In the genomic region with DNA sequence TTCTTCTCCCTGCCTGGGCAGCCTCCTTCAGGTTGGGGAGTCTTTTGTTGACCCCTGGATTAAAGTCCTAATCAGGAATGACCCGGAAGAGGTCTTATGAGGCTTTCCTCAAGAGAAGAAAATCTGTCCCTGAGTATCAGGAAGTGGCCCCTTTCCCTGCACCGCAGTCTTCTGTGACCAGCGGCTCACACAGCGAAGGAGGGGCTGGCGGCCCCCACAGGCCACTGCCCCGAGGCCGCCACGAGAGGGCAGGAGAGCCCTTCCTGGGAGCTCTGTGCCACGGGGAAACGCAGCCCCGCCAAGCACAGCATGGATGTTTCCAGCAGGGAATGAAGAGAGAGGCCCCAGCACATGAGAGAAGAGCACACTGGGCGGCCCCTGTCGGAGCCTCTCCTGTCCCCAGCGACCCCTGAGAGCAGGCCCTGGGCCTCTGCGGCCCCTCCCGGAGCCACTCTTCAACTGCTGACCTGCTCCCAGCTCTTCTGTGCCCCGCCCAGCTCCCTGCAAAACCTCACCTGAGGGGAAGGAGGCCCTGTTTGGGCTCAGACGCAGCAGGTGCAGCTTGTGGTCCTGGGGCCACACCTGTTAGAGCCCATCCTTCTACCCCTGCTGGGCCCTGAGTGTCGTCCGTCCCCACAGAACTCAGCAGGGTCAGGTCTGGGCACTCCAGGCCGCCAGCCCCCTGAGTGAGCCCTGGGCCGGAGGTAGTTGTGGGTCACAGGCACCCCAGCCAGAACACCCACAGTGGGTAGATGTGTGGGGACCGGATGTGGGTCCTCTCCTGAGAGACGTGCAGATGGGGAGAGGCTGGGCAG, we compare ENCODE assay signal across 1 cellular context.
TF ChIP-seq lines count a peak whose summit lies in the region.

No MANE protein-coding gene starts in this region.

TF ChIP-seq in HepG2, 621 proteins besides CTCF, POLR2A, EP300 and RAD21 (continued from another document and continues in another):
- TF ChIP-seq, protein P1, sequence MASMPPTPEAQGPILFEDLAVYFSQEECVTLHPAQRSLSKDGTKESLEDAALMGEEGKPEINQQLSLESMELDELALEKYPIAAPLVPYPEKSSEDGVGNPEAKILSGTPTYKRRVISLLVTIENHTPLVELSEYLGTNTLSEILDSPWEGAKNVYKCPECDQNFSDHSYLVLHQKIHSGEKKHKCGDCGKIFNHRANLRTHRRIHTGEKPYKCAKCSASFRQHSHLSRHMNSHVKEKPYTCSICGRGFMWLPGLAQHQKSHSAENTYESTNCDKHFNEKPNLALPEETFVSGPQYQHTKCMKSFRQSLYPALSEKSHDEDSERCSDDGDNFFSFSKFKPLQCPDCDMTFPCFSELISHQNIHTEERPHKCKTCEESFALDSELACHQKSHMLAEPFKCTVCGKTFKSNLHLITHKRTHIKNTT (CRISPR knock-in tag; IDR thresholded peaks at IDR 0.05): no peak
- peak; percentile 13; the same call in 1 of the 2 replicates for TF ChIP-seq NR2F2 (IDR thresholded peaks at IDR 0.05; ENCODE audit: borderline replicate concordance, low read depth)
- TF ChIP-seq ESRRA (CRISPR knock-in tag; IDR thresholded peaks at IDR 0.05; ENCODE audit: low read depth): no peak; the same call in 1 of the 2 replicates
- TF ChIP-seq, protein P2, sequence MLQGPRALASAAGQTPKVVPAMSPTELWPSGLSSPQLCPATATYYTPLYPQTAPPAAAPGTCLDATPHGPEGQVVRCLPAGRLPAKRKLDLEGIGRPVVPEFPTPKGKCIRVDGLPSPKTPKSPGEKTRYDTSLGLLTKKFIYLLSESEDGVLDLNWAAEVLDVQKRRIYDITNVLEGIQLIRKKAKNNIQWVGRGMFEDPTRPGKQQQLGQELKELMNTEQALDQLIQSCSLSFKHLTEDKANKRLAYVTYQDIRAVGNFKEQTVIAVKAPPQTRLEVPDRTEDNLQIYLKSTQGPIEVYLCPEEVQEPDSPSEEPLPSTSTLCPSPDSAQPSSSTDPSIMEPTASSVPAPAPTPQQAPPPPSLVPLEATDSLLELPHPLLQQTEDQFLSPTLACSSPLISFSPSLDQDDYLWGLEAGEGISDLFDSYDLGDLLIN (CRISPR knock-in tag; IDR thresholded peaks at IDR 0.05; ENCODE audit: borderline replicate concordance): no peak
- TF ChIP-seq, protein P3, sequence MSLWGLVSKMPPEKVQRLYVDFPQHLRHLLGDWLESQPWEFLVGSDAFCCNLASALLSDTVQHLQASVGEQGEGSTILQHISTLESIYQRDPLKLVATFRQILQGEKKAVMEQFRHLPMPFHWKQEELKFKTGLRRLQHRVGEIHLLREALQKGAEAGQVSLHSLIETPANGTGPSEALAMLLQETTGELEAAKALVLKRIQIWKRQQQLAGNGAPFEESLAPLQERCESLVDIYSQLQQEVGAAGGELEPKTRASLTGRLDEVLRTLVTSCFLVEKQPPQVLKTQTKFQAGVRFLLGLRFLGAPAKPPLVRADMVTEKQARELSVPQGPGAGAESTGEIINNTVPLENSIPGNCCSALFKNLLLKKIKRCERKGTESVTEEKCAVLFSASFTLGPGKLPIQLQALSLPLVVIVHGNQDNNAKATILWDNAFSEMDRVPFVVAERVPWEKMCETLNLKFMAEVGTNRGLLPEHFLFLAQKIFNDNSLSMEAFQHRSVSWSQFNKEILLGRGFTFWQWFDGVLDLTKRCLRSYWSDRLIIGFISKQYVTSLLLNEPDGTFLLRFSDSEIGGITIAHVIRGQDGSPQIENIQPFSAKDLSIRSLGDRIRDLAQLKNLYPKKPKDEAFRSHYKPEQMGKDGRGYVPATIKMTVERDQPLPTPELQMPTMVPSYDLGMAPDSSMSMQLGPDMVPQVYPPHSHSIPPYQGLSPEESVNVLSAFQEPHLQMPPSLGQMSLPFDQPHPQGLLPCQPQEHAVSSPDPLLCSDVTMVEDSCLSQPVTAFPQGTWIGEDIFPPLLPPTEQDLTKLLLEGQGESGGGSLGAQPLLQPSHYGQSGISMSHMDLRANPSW (CRISPR knock-in tag; IDR thresholded peaks at IDR 0.05; ENCODE audit: borderline replicate concordance): no peak
- TF ChIP-seq SRF (IDR thresholded peaks at IDR 0.05; ENCODE audit: low read depth, low read length): no peak
- TF ChIP-seq ZNF788 (CRISPR knock-in tag; IDR thresholded peaks at IDR 0.05; ENCODE audit: borderline replicate concordance): no peak
- no peak for TF ChIP-seq ZBTB1 (CRISPR knock-in tag; IDR thresholded peaks at IDR 0.05; ENCODE audit: borderline replicate concordance)
- TF ChIP-seq, protein P4, sequence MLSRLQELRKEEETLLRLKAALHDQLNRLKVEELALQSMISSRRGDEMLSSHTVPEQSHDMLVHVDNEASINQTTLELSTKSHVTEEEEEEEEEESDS (CRISPR knock-in tag; IDR thresholded peaks at IDR 0.05; ENCODE audit: borderline replicate concordance): no peak
- TF ChIP-seq, protein P5, sequence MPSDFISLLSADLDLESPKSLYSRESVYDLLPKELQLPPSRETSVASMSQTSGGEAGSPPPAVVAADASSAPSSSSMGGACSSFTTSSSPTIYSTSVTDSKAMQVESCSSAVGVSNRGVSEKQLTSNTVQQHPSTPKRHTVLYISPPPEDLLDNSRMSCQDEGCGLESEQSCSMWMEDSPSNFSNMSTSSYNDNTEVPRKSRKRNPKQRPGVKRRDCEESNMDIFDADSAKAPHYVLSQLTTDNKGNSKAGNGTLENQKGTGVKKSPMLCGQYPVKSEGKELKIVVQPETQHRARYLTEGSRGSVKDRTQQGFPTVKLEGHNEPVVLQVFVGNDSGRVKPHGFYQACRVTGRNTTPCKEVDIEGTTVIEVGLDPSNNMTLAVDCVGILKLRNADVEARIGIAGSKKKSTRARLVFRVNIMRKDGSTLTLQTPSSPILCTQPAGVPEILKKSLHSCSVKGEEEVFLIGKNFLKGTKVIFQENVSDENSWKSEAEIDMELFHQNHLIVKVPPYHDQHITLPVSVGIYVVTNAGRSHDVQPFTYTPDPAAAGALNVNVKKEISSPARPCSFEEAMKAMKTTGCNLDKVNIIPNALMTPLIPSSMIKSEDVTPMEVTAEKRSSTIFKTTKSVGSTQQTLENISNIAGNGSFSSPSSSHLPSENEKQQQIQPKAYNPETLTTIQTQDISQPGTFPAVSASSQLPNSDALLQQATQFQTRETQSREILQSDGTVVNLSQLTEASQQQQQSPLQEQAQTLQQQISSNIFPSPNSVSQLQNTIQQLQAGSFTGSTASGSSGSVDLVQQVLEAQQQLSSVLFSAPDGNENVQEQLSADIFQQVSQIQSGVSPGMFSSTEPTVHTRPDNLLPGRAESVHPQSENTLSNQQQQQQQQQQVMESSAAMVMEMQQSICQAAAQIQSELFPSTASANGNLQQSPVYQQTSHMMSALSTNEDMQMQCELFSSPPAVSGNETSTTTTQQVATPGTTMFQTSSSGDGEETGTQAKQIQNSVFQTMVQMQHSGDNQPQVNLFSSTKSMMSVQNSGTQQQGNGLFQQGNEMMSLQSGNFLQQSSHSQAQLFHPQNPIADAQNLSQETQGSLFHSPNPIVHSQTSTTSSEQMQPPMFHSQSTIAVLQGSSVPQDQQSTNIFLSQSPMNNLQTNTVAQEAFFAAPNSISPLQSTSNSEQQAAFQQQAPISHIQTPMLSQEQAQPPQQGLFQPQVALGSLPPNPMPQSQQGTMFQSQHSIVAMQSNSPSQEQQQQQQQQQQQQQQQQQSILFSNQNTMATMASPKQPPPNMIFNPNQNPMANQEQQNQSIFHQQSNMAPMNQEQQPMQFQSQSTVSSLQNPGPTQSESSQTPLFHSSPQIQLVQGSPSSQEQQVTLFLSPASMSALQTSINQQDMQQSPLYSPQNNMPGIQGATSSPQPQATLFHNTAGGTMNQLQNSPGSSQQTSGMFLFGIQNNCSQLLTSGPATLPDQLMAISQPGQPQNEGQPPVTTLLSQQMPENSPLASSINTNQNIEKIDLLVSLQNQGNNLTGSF (CRISPR knock-in tag; IDR thresholded peaks at IDR 0.05): no peak
- TF ChIP-seq ZNF766 (CRISPR knock-in tag; IDR thresholded peaks at IDR 0.05; ENCODE audit: borderline replicate concordance): no peak
- no peak for TF ChIP-seq ZNF546 (CRISPR knock-in tag; conservative IDR thresholded peaks at IDR 0.05)
- no peak for TF ChIP-seq NFRKB (IDR thresholded peaks at IDR 0.05)
- TF ChIP-seq, protein P6, sequence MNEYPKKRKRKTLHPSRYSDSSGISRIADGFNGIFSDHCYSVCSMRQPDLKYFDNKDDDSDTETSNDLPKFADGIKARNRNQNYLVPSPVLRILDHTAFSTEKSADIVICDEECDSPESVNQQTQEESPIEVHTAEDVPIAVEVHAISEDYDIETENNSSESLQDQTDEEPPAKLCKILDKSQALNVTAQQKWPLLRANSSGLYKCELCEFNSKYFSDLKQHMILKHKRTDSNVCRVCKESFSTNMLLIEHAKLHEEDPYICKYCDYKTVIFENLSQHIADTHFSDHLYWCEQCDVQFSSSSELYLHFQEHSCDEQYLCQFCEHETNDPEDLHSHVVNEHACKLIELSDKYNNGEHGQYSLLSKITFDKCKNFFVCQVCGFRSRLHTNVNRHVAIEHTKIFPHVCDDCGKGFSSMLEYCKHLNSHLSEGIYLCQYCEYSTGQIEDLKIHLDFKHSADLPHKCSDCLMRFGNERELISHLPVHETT (CRISPR knock-in tag; conservative IDR thresholded peaks at IDR 0.05): no peak
- TF ChIP-seq, protein P7, sequence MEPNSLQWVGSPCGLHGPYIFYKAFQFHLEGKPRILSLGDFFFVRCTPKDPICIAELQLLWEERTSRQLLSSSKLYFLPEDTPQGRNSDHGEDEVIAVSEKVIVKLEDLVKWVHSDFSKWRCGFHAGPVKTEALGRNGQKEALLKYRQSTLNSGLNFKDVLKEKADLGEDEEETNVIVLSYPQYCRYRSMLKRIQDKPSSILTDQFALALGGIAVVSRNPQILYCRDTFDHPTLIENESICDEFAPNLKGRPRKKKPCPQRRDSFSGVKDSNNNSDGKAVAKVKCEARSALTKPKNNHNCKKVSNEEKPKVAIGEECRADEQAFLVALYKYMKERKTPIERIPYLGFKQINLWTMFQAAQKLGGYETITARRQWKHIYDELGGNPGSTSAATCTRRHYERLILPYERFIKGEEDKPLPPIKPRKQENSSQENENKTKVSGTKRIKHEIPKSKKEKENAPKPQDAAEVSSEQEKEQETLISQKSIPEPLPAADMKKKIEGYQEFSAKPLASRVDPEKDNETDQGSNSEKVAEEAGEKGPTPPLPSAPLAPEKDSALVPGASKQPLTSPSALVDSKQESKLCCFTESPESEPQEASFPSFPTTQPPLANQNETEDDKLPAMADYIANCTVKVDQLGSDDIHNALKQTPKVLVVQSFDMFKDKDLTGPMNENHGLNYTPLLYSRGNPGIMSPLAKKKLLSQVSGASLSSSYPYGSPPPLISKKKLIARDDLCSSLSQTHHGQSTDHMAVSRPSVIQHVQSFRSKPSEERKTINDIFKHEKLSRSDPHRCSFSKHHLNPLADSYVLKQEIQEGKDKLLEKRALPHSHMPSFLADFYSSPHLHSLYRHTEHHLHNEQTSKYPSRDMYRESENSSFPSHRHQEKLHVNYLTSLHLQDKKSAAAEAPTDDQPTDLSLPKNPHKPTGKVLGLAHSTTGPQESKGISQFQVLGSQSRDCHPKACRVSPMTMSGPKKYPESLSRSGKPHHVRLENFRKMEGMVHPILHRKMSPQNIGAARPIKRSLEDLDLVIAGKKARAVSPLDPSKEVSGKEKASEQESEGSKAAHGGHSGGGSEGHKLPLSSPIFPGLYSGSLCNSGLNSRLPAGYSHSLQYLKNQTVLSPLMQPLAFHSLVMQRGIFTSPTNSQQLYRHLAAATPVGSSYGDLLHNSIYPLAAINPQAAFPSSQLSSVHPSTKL (CRISPR knock-in tag; IDR thresholded peaks at IDR 0.05): no peak; the same call in 1 of the 2 replicates
- no peak for TF ChIP-seq HNRNPL (IDR thresholded peaks at IDR 0.05; ENCODE audit: low read depth, low read length)
- TF ChIP-seq GLI4 (CRISPR knock-in tag; IDR thresholded peaks at IDR 0.05; ENCODE audit: borderline replicate concordance): peak; percentile 44; the same call in 1 of the 2 replicates
- TF ChIP-seq, protein P8, sequence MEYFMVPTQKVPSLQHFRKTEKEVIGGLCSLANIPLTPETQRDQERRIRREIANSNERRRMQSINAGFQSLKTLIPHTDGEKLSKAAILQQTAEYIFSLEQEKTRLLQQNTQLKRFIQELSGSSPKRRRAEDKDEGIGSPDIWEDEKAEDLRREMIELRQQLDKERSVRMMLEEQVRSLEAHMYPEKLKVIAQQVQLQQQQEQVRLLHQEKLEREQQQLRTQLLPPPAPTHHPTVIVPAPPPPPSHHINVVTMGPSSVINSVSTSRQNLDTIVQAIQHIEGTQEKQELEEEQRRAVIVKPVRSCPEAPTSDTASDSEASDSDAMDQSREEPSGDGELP (IDR thresholded peaks at IDR 0.05; ENCODE audit: borderline replicate concordance, low read depth): no peak; the same call in 1 of the 2 replicates
- TF ChIP-seq, protein P9, sequence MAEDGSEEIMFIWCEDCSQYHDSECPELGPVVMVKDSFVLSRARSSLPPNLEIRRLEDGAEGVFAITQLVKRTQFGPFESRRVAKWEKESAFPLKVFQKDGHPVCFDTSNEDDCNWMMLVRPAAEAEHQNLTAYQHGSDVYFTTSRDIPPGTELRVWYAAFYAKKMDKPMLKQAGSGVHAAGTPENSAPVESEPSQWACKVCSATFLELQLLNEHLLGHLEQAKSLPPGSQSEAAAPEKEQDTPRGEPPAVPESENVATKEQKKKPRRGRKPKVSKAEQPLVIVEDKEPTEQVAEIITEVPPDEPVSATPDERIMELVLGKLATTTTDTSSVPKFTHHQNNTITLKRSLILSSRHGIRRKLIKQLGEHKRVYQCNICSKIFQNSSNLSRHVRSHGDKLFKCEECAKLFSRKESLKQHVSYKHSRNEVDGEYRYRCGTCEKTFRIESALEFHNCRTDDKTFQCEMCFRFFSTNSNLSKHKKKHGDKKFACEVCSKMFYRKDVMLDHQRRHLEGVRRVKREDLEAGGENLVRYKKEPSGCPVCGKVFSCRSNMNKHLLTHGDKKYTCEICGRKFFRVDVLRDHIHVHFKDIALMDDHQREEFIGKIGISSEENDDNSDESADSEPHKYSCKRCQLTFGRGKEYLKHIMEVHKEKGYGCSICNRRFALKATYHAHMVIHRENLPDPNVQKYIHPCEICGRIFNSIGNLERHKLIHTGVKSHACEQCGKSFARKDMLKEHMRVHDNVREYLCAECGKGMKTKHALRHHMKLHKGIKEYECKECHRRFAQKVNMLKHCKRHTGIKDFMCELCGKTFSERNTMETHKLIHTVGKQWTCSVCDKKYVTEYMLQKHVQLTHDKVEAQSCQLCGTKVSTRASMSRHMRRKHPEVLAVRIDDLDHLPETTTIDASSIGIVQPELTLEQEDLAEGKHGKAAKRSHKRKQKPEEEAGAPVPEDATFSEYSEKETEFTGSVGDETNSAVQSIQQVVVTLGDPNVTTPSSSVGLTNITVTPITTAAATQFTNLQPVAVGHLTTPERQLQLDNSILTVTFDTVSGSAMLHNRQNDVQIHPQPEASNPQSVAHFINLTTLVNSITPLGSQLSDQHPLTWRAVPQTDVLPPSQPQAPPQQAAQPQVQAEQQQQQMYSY (CRISPR knock-in tag; IDR thresholded peaks at IDR 0.05): no peak
- TF ChIP-seq ZNF749 (CRISPR knock-in tag; IDR thresholded peaks at IDR 0.05; ENCODE audit: borderline replicate concordance): peak; percentile 69; the same call in 1 of the 2 replicates
- no peak for TF ChIP-seq HHEX (CRISPR knock-in tag; IDR thresholded peaks at IDR 0.05)
- TF ChIP-seq, protein P10, sequence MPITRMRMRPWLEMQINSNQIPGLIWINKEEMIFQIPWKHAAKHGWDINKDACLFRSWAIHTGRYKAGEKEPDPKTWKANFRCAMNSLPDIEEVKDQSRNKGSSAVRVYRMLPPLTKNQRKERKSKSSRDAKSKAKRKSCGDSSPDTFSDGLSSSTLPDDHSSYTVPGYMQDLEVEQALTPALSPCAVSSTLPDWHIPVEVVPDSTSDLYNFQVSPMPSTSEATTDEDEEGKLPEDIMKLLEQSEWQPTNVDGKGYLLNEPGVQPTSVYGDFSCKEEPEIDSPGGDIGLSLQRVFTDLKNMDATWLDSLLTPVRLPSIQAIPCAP (CRISPR knock-in tag; IDR thresholded peaks at IDR 0.05; ENCODE audit: low read depth): no peak
- TF ChIP-seq ZSCAN25 (CRISPR knock-in tag; IDR thresholded peaks at IDR 0.05): peak; percentile 75; the same call in 1 of the 2 replicates
- TF ChIP-seq XBP1 (CRISPR knock-in tag; IDR thresholded peaks at IDR 0.05): no peak
- TF ChIP-seq ZNF124 (CRISPR knock-in tag; IDR thresholded peaks at IDR 0.05): no peak
- TF ChIP-seq CCDC6 (CRISPR knock-in tag; IDR thresholded peaks at IDR 0.05): no peak
- peak; percentile 75 for TF ChIP-seq HDAC1 (CRISPR knock-in tag; IDR thresholded peaks at IDR 0.05)
- no peak for TF ChIP-seq ZNF180 (CRISPR knock-in tag; IDR thresholded peaks at IDR 0.05; ENCODE audit: borderline replicate concordance, low read depth)
- peak; percentile 59 for TF ChIP-seq ETV5 (CRISPR knock-in tag; IDR thresholded peaks at IDR 0.05; ENCODE audit: borderline replicate concordance)
